7 cellular contexts compared by ENCODE assay signal in genomic region chr7:17460665-17461064, GRCh38.
"Had no signal": no experiment of that assay in that cellular context is flagged by ENCODE, and none has a peak within 500 bp of the region (broad histone marks: within the 10 kb centered on the region; RNA-seq: fewer than 3 reads in every experiment).

No MANE protein-coding gene starts in this region.

- H2AFZ ChIP-seq: GM23248 had no signal

- H3K27ac ChIP-seq: GM23248, KMS-11 had no signal

- H3K9ac ChIP-seq: GM23248, KMS-11 had no signal

- DNase-seq: GM23248, H9, HCEC 1CT, KBM-7 had no signal

- ATAC-seq: HepG2 had no signal

- H3K4me3 Mint-ChIP-seq: H9, IgD-negative memory B cell had no signal

- H3K27me3 Mint-ChIP-seq: IgD-negative memory B cell had no signal

- H3K36me3 Mint-ChIP-seq: IgD-negative memory B cell had no signal

- H3K4me2 ChIP-seq: KMS-11 had no signal

- H3K27ac Mint-ChIP-seq: H9, IgD-negative memory B cell had no signal

- H3K4me3 ChIP-seq: GM23248 had no signal
